Comparison of ENCODE assay signal across 8 cellular contexts in the genomic region with DNA sequence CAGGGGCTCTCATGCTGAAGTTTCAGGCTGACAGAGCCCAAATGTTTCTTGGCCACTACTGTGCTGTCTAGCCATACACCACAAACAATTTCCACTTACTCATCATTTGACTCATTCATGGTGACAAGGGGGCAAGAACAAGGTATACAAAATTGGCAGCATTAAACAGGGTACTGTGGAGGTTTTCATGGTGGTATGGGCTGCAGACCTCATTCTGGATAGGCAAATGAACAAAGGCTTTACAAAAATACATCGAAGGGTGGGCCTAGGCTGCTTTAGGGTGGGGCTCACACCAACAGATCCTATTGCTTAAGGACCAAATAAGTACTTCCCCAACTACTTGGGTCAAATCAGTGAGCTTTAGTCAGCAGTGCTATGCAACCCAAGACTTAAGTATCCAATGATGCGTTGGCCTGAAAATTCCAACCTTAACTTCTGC. TPM values are rescaled to one million over a fixed set of nuclear protein-coding genes. Genes with fewer than 3 reads are reported as not detected.
DNase-seq lines count a peak whose midpoint lies in the region; ATAC-seq, FAIRE-seq and TF ChIP-seq lines count a peak whose summit lies in the region.

No MANE protein-coding gene starts in this region.

- H3K9me3 ChIP-seq in CD4-positive, CD25-positive, alpha-beta regulatory T cell (ENCODE audit: control insufficient read depth in 2 of 2, low read length in 2 of 2) = no peaks in the 10 kb centered on the region
- no peaks in the 10 kb centered on the region for H3K9me3 ChIP-seq in body of pancreas

- intact Hi-C loops in body of pancreas (cut with DNase I) (no loop called here), posterior cingulate gyrus (cut with DNase I) (loop anchor here (5.0 kb wide), 1 partner anchor 65 kb away; no protein-coding TSS in a partner anchor)

- TF ChIP-seq CTCF in KMS-11 (conservative IDR thresholded peaks at IDR 0.05; ENCODE audit: low read depth, low read length) = no peak
- no peak for TF ChIP-seq CTCF in bronchial epithelial cell (IDR thresholded peaks at IDR 0.05; ENCODE audit: insufficient read depth, low read length, severe bottlenecking)
- TF ChIP-seq CTCF in body of pancreas (IDR thresholded peaks at IDR 0.05) = no peak

- peak; percentile 21 to 49 for ATAC-seq in CD4-positive, CD25-positive, alpha-beta regulatory T cell (ENCODE audit: low read depth in 2 of 2)
- ATAC-seq in GM21360 (IDR thresholded peaks at IDR 0.05; ENCODE audit: unreplicated experiment) (peak; percentile 71), body of pancreas (no peak), GM21528 (IDR thresholded peaks at IDR 0.05; ENCODE audit: low FRiP score, unreplicated experiment) (no peak)
- peak; percentile 88 for ATAC-seq in stimulated activated memory B cell treated with anti-CD40 and anti-IgM and Interleukin-4, amounts not matched to agents 10 μg/mL and 1 μg/mL and 100 μg/mL, for 72 hours

- no peak overlapping the region for H2AFZ ChIP-seq in KMS-11 (ENCODE audit: low read depth)

- no peak overlapping the region for H3K4me3 ChIP-seq in CD4-positive, CD25-positive, alpha-beta regulatory T cell (ENCODE audit: low read depth, low read length)
- H3K4me3 ChIP-seq in KMS-11 (IDR thresholded peaks at IDR 0.05; ENCODE audit: insufficient read depth, low read depth, low read length) = no peak overlapping the region
- no peak overlapping the region for H3K4me3 ChIP-seq in bronchial epithelial cell (ENCODE audit: low read depth, low read length)
- H3K4me3 ChIP-seq in body of pancreas = no peak overlapping the region

- WGBS in body of pancreas, 2 donors = 75 to 98% methylated on average over 2 of the region's 2 CpGs

- peak overlapping the region in 3 of 4 donors; percentile 2 to 27 (median 5) for H3K4me3 Mint-ChIP-seq in CD4-positive, CD25-positive, alpha-beta regulatory T cell
- no peak overlapping the region for H3K4me3 Mint-ChIP-seq in stimulated activated memory B cell treated with anti-CD40 and anti-IgM and Interleukin-4, amounts not matched to agents 10 μg/mL and 1 μg/mL and 100 μg/mL, for 72 hours

- H3K36me3 ChIP-seq in CD4-positive, CD25-positive, alpha-beta regulatory T cell (ENCODE audit: control insufficient read depth, insufficient read depth, low read length) = peaks cover 32% of the 10 kb centered on the region
- no peaks in the 10 kb centered on the region; the same call in 1 of the 2 replicates for H3K36me3 ChIP-seq in KMS-11 (ENCODE audit: insufficient read depth)
- H3K36me3 ChIP-seq in bronchial epithelial cell (ENCODE audit: control insufficient read depth, insufficient read depth, low read length) = peaks cover 17% of the 10 kb centered on the region
- H3K36me3 ChIP-seq in body of pancreas (replicated peaks in 1 of 2; ENCODE audit: insufficient read depth in 1 of 2, low read depth in 2 of 2) = no peaks in the 10 kb centered on the region

- TF ChIP-seq POLR2A in body of pancreas (IDR thresholded peaks at IDR 0.05) = no peak

- peak in 1 of 3 donors; percentile 23 for DNase-seq in CD4-positive, CD25-positive, alpha-beta regulatory T cell
- DNase-seq in bronchial epithelial cell (ENCODE audit: low read depth) (peak; percentile 79), body of pancreas (no peak), posterior cingulate gyrus (no peak)

- no peak overlapping the region for H3K27ac ChIP-seq in CD4-positive, CD25-positive, alpha-beta regulatory T cell (ENCODE audit: insufficient read depth, low read length, poor library complexity, severe bottlenecking)
- 0 out of 2 replicates have a peak overlapping the region, but pooled peaks have one; percentile 5 for H3K27ac ChIP-seq in KMS-11
- no peak overlapping the region for H3K27ac ChIP-seq in body of pancreas

- no peak overlapping the region for H3K9ac ChIP-seq in KMS-11

- no peak for FAIRE-seq in bronchial epithelial cell (lab: Jason Lieb, UNC)

- peaks cover 50% of the 10 kb centered on the region for H3K4me1 ChIP-seq in CD4-positive, CD25-positive, alpha-beta regulatory T cell (ENCODE audit: control insufficient read depth, insufficient read depth, low read length, poor library complexity, severe bottlenecking)
- H3K4me1 ChIP-seq in KMS-11 (ENCODE audit: low read depth, poor library complexity, severe bottlenecking) (peaks cover 57% of the 10 kb centered on the region), body of pancreas (peaks cover 44% of the 10 kb centered on the region)

- H3K27me3 ChIP-seq in CD4-positive, CD25-positive, alpha-beta regulatory T cell (ENCODE audit: control insufficient read depth, insufficient read depth, low read length) = no peaks in the 10 kb centered on the region
- no peaks in the 10 kb centered on the region for H3K27me3 ChIP-seq in KMS-11 (ENCODE audit: insufficient read depth, low read depth)
- H3K27me3 ChIP-seq in bronchial epithelial cell (ENCODE audit: control insufficient read depth, insufficient read depth, low read length) = no peaks in the 10 kb centered on the region
- no peaks in the 10 kb centered on the region for H3K27me3 ChIP-seq in body of pancreas

- no peaks in the 10 kb centered on the region for H3K27me3 Mint-ChIP-seq in CD4-positive, CD25-positive, alpha-beta regulatory T cell
- H3K27me3 Mint-ChIP-seq in stimulated activated memory B cell treated with anti-CD40 and anti-IgM and Interleukin-4, amounts not matched to agents 10 μg/mL and 1 μg/mL and 100 μg/mL, for 72 hours = no peaks in the 10 kb centered on the region

- H3K27ac Mint-ChIP-seq in CD4-positive, CD25-positive, alpha-beta regulatory T cell = peak overlapping the region in 2 of 3 donors; percentile 85 to 86
- peak overlapping the region; percentile 85 for H3K27ac Mint-ChIP-seq in stimulated activated memory B cell treated with anti-CD40 and anti-IgM and Interleukin-4, amounts not matched to agents 10 μg/mL and 1 μg/mL and 100 μg/mL, for 72 hours

- H3K4me1 Mint-ChIP-seq in CD4-positive, CD25-positive, alpha-beta regulatory T cell = peaks cover 54 to 89% (median 78%) of the 10 kb centered on the region in 4 donors
- H3K4me1 Mint-ChIP-seq in stimulated activated memory B cell treated with anti-CD40 and anti-IgM and Interleukin-4, amounts not matched to agents 10 μg/mL and 1 μg/mL and 100 μg/mL, for 72 hours = peaks cover 73% of the 10 kb centered on the region

- H3K79me2 ChIP-seq in KMS-11 (ENCODE audit: insufficient read depth, low read depth) = peaks cover 48% of the 10 kb centered on the region

- H4K20me1 ChIP-seq in KMS-11 (ENCODE audit: insufficient read depth) = peaks cover 11% of the 10 kb centered on the region; the same call in 1 of the 2 replicates

- peak overlapping the region; percentile 3; the same call in 1 of the 2 replicates for H3K4me2 ChIP-seq in KMS-11

- peaks cover 0 to 2% (median 0%) of the 10 kb centered on the region in 7 donors for H3K9me3 Mint-ChIP-seq in CD4-positive, CD25-positive, alpha-beta regulatory T cell
- H3K9me3 Mint-ChIP-seq in stimulated activated memory B cell treated with anti-CD40 and anti-IgM and Interleukin-4, amounts not matched to agents 10 μg/mL and 1 μg/mL and 100 μg/mL, for 72 hours = no peaks in the 10 kb centered on the region

- peaks cover 39% of the 10 kb centered on the region for H3K36me3 Mint-ChIP-seq in CD4-positive, CD25-positive, alpha-beta regulatory T cell
- H3K36me3 Mint-ChIP-seq in stimulated activated memory B cell treated with anti-CD40 and anti-IgM and Interleukin-4, amounts not matched to agents 10 μg/mL and 1 μg/mL and 100 μg/mL, for 72 hours = peaks cover 43% of the 10 kb centered on the region

RNA-seq across cellular contexts. Expression of a gene that starts 53.0 kb away (rescaled TPM):
- 125 TPM for total RNA-seq in CD4-positive, CD25-positive, alpha-beta regulatory T cell
- 10 to 100 TPM; 28.8 to 44.8 (median 38.9) TPM for polyA plus RNA-seq in CD4-positive, CD25-positive, alpha-beta regulatory T cell
- total RNA-seq in bronchial epithelial cell (18.8 and 20.8 TPM in 2 replicates), body of pancreas (10 to 100 TPM; 15.8 to 21.1 TPM)

Comparison
In these comparisons a context has a peak if more than half of its experiments do, and no peak if none do; other contexts are left out.
1. ATAC-seq: peak in CD4-positive, CD25-positive, alpha-beta regulatory T cell (2 of 2), GM21360 (single experiment) and stimulated activated memory B cell treated with anti-CD40 and anti-IgM and Interleukin-4, amounts not matched to agents 10 μg/mL and 1 μg/mL and 100 μg/mL, for 72 hours (single experiment); none in body of pancreas (single experiment) and GM21528 (single experiment).